In genomic region chr20:10654630-10655029, GRCh38 we compare ENCODE assay signal across 8 cellular contexts. TPM values are rescaled to one million over a fixed set of nuclear protein-coding genes. Genes with fewer than 3 reads are reported as not detected.
DNase-seq lines count a peak whose midpoint lies in the region; TF ChIP-seq lines count a peak whose summit lies in the region.

No MANE protein-coding gene starts in this region.

- H4K20me1 ChIP-seq in hepatocyte (ENCODE audit: insufficient read depth, poor library complexity, severe bottlenecking) = peaks cover 4% of the 10 kb centered on the region

- H3K4me3 ChIP-seq in LNCaP clone FGC (ENCODE audit: low read depth, low read length) (no peak overlapping the region), hepatocyte (no peak overlapping the region), uterus (no peak overlapping the region)

- TF ChIP-seq CTCF in LNCaP clone FGC (IDR thresholded peaks at IDR 0.05; ENCODE audit: control insufficient read depth, extremely low read depth, insufficient read depth) = no peak
- no peak for TF ChIP-seq CTCF in hepatocyte (IDR thresholded peaks at IDR 0.05; ENCODE audit: poor library complexity)
- TF ChIP-seq CTCF in uterus (IDR thresholded peaks at IDR 0.05) = no peak

- H3K4me2 ChIP-seq in hepatocyte = peak overlapping the region; percentile 45

- H3K27me3 ChIP-seq in hepatocyte (no peaks in the 10 kb centered on the region), uterus (no peaks in the 10 kb centered on the region)

- intact Hi-C loops in uterus (cut with DNase I; ENCODE audit: low total_unique reads) = no loop called here
- intact Hi-C loops in activated T-helper 2 cell treated with anti-CD3 and anti-CD28 coated beads, Interferon-gamma antibody, Interleukin-2, Interleukin-4, amounts not matched to agents 10 μg/mL and 5 μg/mL and 100 μg/mL, durations not matched to agents 14 hours and 24 hours and 36 hours (cut with micrococcal nuclease) = loop anchor here (5.0 kb wide), 1 partner anchor 52 kb away; no protein-coding TSS in a partner anchor

- peaks cover 47% of the 10 kb centered on the region for H3K4me1 ChIP-seq in hepatocyte (ENCODE audit: insufficient read depth)
- peaks cover 5 to 9% of the 10 kb centered on the region in 2 donors for H3K4me1 ChIP-seq in uterus

- peaks cover 40% of the 10 kb centered on the region for H3K27me3 Mint-ChIP-seq in activated T-helper 2 cell treated with anti-CD3 and anti-CD28 coated beads, Interferon-gamma antibody, Interleukin-2, Interleukin-4, amounts not matched to agents 10 μg/mL and 5 μg/mL and 100 μg/mL, durations not matched to agents 14 hours and 24 hours and 36 hours (ENCODE audit: low read depth)

- H3K27ac ChIP-seq in hepatocyte (peak overlapping the region; percentile 25), uterus (peak overlapping the region; percentile 77 to 81)

- H3K36me3 Mint-ChIP-seq in activated T-helper 2 cell treated with anti-CD3 and anti-CD28 coated beads, Interferon-gamma antibody, Interleukin-2, Interleukin-4, amounts not matched to agents 10 μg/mL and 5 μg/mL and 100 μg/mL, durations not matched to agents 14 hours and 24 hours and 36 hours (ENCODE audit: low read depth) = no peaks in the 10 kb centered on the region

- H3K79me2 ChIP-seq in hepatocyte = peaks cover 59% of the 10 kb centered on the region

- H3K4me1 Mint-ChIP-seq in activated T-helper 2 cell treated with anti-CD3 and anti-CD28 coated beads, Interferon-gamma antibody, Interleukin-2, Interleukin-4, amounts not matched to agents 10 μg/mL and 5 μg/mL and 100 μg/mL, durations not matched to agents 14 hours and 24 hours and 36 hours (ENCODE audit: low read depth) = peaks cover 10% of the 10 kb centered on the region

- no peak overlapping the region for H3K4me3 Mint-ChIP-seq in activated T-helper 2 cell treated with anti-CD3 and anti-CD28 coated beads, Interferon-gamma antibody, Interleukin-2, Interleukin-4, amounts not matched to agents 10 μg/mL and 5 μg/mL and 100 μg/mL, durations not matched to agents 14 hours and 24 hours and 36 hours (ENCODE audit: low read depth)

- H3K9me3 ChIP-seq in hepatocyte (ENCODE audit: low read depth) (no peaks in the 10 kb centered on the region), uterus (no peaks in the 10 kb centered on the region)

- H3K9me3 Mint-ChIP-seq in activated T-helper 2 cell treated with anti-CD3 and anti-CD28 coated beads, Interferon-gamma antibody, Interleukin-2, Interleukin-4, amounts not matched to agents 10 μg/mL and 5 μg/mL and 100 μg/mL, durations not matched to agents 14 hours and 24 hours and 36 hours = no peaks in the 10 kb centered on the region

- TF ChIP-seq POLR2A in uterus (IDR thresholded peaks at IDR 0.05) = no peak

- H3K27ac Mint-ChIP-seq in activated T-helper 2 cell treated with anti-CD3 and anti-CD28 coated beads, Interferon-gamma antibody, Interleukin-2, Interleukin-4, amounts not matched to agents 10 μg/mL and 5 μg/mL and 100 μg/mL, durations not matched to agents 14 hours and 24 hours and 36 hours = no peak overlapping the region

- WGBS in hepatocyte (ENCODE audit: low lambda C conversion rate, missing lambda C conversion rate) = 37% methylated on average over 7 of the region's 7 CpGs

- no peak overlapping the region for H2AFZ ChIP-seq in hepatocyte

- DNase-seq in NCI-H510A treated with DMSO at 0.1 percent for 48 hours (lab: John Stamatoyannopoulos, UW) = peak; percentile 55
- no peak for DNase-seq in NCI-H510A (lab: John Stamatoyannopoulos, UW)
- peak; percentile 62 for DNase-seq in LNCaP clone FGC (ENCODE audit: low read depth)
- peak; percentile 26 for DNase-seq in hepatocyte (ENCODE audit: low spot score)
- DNase-seq in uterus = no peak
- no peak for DNase-seq in SKM-1 (lab: John Stamatoyannopoulos, UW; ENCODE audit: unreplicated experiment)
- no peak for DNase-seq in RPMI8226
- DNase-seq in activated T-helper 2 cell treated with anti-CD3 and anti-CD28 coated beads, Interferon-gamma antibody, Interleukin-2, Interleukin-4, amounts not matched to agents 10 μg/mL and 5 μg/mL and 100 μg/mL, durations not matched to agents 14 hours and 24 hours and 36 hours (ENCODE audit: low spot score) = no peak

- no peaks in the 10 kb centered on the region for H3K36me3 ChIP-seq in hepatocyte (replicated peaks; ENCODE audit: insufficient read depth, low read depth)
- no peaks in the 10 kb centered on the region for H3K36me3 ChIP-seq in uterus

- H3K9me2 ChIP-seq in hepatocyte (replicated peaks; ENCODE audit: insufficient read depth) = no peaks in the 10 kb centered on the region

RNA-seq across cellular contexts. Expression of gene JAG1, which starts 19.2 kb away (rescaled TPM):
- total RNA-seq in hepatocyte (51.5 and 52.6 TPM in 2 replicates), uterus (100 to 1,000 TPM in 2 of 4 donors, 10 to 100 TPM in 2; 53.8 to 154 (median 111) TPM)
- 19.2 and 21.0 TPM in 2 replicates for polyA plus RNA-seq in hepatocyte
- total RNA-seq in activated T-helper 2 cell treated with anti-CD3 and anti-CD28 coated beads, Interferon-gamma antibody, Interleukin-2, Interleukin-4, amounts not matched to agents 10 μg/mL and 5 μg/mL and 100 μg/mL, durations not matched to agents 14 hours and 24 hours and 36 hours = 2.8 and 3.1 TPM in 2 replicates

Comparison
In these comparisons a context has a peak if more than half of its experiments do, and no peak if none do; other contexts are left out.
1. DNase-seq: peak in NCI-H510A treated with DMSO at 0.1 percent for 48 hours (single experiment), LNCaP clone FGC (single experiment) and hepatocyte (single experiment); none in NCI-H510A (single experiment), uterus (0 of 2), SKM-1 (single experiment), RPMI8226 (single experiment) and activated T-helper 2 cell treated with anti-CD3 and anti-CD28 coated beads, Interferon-gamma antibody, Interleukin-2, Interleukin-4, amounts not matched to agents 10 μg/mL and 5 μg/mL and 100 μg/mL, durations not matched to agents 14 hours and 24 hours and 36 hours (single experiment).
2. RNA of gene JAG1, which starts 19.2 kb away (total RNA-seq): 53.8 to 154 TPM in uterus and 51.5 to 52.6 TPM in hepatocyte; 2.8 to 3.1 TPM in activated T-helper 2 cell treated with anti-CD3 and anti-CD28 coated beads, Interferon-gamma antibody, Interleukin-2, Interleukin-4, amounts not matched to agents 10 μg/mL and 5 μg/mL and 100 μg/mL, durations not matched to agents 14 hours and 24 hours and 36 hours; every median in the first group is over 10 times any median in the second.